In the genomic region with DNA sequence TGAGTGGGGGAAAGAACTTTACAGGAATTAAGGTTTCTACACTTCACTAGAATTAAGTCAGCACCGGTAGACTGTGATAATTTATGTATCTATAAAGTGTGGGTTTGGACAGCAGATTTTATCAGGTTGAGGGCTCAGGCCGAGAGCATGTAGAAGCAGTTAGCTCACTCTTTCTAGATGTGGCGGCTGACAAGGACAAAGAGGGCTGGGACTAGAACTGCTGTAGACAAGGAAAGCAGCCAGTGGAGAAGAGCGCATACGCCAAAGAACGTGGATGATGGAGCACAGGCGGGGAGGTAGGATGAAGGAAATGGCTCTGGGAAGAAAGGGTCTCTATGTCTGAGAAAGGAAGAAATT, we compare ENCODE assay signal across 1 cellular context.
TF ChIP-seq lines count a peak whose summit lies in the region.

No MANE protein-coding gene starts in this region.

TF ChIP-seq in K562, 482 proteins besides CTCF, POLR2A, EP300 and RAD21 (continued from another document):
- TF ChIP-seq, protein P1, sequence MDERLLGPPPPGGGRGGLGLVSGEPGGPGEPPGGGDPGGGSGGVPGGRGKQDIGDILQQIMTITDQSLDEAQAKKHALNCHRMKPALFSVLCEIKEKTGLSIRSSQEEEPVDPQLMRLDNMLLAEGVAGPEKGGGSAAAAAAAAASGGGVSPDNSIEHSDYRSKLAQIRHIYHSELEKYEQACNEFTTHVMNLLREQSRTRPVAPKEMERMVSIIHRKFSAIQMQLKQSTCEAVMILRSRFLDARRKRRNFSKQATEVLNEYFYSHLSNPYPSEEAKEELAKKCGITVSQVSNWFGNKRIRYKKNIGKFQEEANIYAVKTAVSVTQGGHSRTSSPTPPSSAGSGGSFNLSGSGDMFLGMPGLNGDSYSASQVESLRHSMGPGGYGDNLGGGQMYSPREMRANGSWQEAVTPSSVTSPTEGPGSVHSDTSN (CRISPR knock-in tag; IDR thresholded peaks at IDR 0.05; ENCODE audit: low read depth), result no peak
- TF ChIP-seq, protein P1 (tag; conservative IDR thresholded peaks at IDR 0.05; ENCODE audit: low read depth), result peak; percentile 64
- no peak for TF ChIP-seq RHOXF2B (CRISPR knock-in tag; conservative IDR thresholded peaks at IDR 0.05)
- no peak for TF ChIP-seq PTRF (tag; IDR thresholded peaks at IDR 0.05)
- no peak for TF ChIP-seq TAF15 (IDR thresholded peaks at IDR 0.05; ENCODE audit: low read depth, low read length)
- TF ChIP-seq ELF4 (CRISPR knock-in tag; IDR thresholded peaks at IDR 0.05), result peak; percentile 70; the same call in 1 of the 2 replicates
- no peak for TF ChIP-seq NRF1 (conservative IDR thresholded peaks at IDR 0.05 in 1 of 2, IDR thresholded peaks at IDR 0.05 in 1 of 2)
- TF ChIP-seq POLR2G (IDR thresholded peaks at IDR 0.05; ENCODE audit: low read depth, low read length), result no peak
- TF ChIP-seq, protein P2, sequence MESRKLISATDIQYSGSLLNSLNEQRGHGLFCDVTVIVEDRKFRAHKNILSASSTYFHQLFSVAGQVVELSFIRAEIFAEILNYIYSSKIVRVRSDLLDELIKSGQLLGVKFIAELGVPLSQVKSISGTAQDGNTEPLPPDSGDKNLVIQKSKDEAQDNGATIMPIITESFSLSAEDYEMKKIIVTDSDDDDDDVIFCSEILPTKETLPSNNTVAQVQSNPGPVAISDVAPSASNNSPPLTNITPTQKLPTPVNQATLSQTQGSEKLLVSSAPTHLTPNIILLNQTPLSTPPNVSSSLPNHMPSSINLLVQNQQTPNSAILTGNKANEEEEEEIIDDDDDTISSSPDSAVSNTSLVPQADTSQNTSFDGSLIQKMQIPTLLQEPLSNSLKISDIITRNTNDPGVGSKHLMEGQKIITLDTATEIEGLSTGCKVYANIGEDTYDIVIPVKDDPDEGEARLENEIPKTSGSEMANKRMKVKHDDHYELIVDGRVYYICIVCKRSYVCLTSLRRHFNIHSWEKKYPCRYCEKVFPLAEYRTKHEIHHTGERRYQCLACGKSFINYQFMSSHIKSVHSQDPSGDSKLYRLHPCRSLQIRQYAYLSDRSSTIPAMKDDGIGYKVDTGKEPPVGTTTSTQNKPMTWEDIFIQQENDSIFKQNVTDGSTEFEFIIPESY (CRISPR knock-in tag; IDR thresholded peaks at IDR 0.05), result no peak
- TF ChIP-seq NEUROD1 (IDR thresholded peaks at IDR 0.05; ENCODE audit: borderline replicate concordance, low read depth, low read length, partially characterized antibody), result no peak
- no peak for TF ChIP-seq HNRNPLL (IDR thresholded peaks at IDR 0.05; ENCODE audit: low read depth, low read length, poor library complexity, severe bottlenecking)
- TF ChIP-seq KDM1A (IDR thresholded peaks at IDR 0.05), result peak; percentile 41 to 47; a peak in 1 of 4 replicates
- no peak for TF ChIP-seq MYBL2 (IDR thresholded peaks at IDR 0.05; ENCODE audit: low read depth)
- no peak for TF ChIP-seq MYBL2 (CRISPR knock-in tag; IDR thresholded peaks at IDR 0.05; ENCODE audit: borderline replicate concordance)
- no peak for TF ChIP-seq ZKSCAN3 (CRISPR knock-in tag; IDR thresholded peaks at IDR 0.05)
- 0 out of 2 replicates have a peak, but pooled peaks have one; percentile 77 for TF ChIP-seq LARP7 (IDR thresholded peaks at IDR 0.05)
- TF ChIP-seq ZNF12 (CRISPR knock-in tag; IDR thresholded peaks at IDR 0.05), result no peak
- TF ChIP-seq, protein P3, sequence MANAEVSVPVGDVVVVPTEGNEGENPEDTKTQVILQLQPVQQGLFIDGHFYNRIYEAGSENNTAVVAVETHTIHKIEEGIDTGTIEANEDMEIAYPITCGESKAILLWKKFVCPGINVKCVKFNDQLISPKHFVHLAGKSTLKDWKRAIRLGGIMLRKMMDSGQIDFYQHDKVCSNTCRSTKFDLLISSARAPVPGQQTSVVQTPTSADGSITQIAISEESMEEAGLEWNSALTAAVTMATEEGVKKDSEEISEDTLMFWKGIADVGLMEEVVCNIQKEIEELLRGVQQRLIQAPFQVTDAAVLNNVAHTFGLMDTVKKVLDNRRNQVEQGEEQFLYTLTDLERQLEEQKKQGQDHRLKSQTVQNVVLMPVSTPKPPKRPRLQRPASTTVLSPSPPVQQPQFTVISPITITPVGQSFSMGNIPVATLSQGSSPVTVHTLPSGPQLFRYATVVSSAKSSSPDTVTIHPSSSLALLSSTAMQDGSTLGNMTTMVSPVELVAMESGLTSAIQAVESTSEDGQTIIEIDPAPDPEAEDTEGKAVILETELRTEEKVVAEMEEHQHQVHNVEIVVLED (CRISPR knock-in tag; IDR thresholded peaks at IDR 0.05), result no peak
